8 cellular contexts compared by ENCODE assay signal in genomic region chr4:73729534-73730165, GRCh38. TPM values are rescaled to one million over a fixed set of nuclear protein-coding genes. Genes with fewer than 3 reads are reported as not detected.
DNase-seq lines count a peak whose midpoint lies in the region; TF ChIP-seq lines count a peak whose summit lies in the region.

No MANE protein-coding gene starts in this region.

- H3K4me3 ChIP-seq in MG63: no peak overlapping the region
- H3K4me3 ChIP-seq in esophagus muscularis mucosa: no peak overlapping the region
- no peak overlapping the region for H3K4me3 ChIP-seq in CD4-positive, alpha-beta memory T cell (ENCODE audit: low read length in 2 of 2)

- H3K36me3 ChIP-seq in MG63 (no peaks in the 10 kb centered on the region), esophagus muscularis mucosa (no peaks in the 10 kb centered on the region)
- H3K36me3 ChIP-seq in CD4-positive, alpha-beta memory T cell (ENCODE audit: insufficient read depth, low read length): no peaks in the 10 kb centered on the region

- no peaks in the 10 kb centered on the region for H3K4me1 Mint-ChIP-seq in activated naive CD4-positive, alpha-beta T cell treated with anti-CD3 and anti-CD28 coated beads for 36 hours (ENCODE audit: low read depth)
- peaks cover 8% of the 10 kb centered on the region for H3K4me1 Mint-ChIP-seq in nephron progenitor cell
- no peaks in the 10 kb centered on the region for H3K4me1 Mint-ChIP-seq in CD4-positive, alpha-beta memory T cell

- TF ChIP-seq POLR2A in esophagus muscularis mucosa (IDR thresholded peaks at IDR 0.05; ENCODE audit: low read depth): no peak

- peaks cover 10% of the 10 kb centered on the region for H3K27me3 Mint-ChIP-seq in activated naive CD4-positive, alpha-beta T cell treated with anti-CD3 and anti-CD28 coated beads for 36 hours (ENCODE audit: low read depth)
- H3K27me3 Mint-ChIP-seq in nephron progenitor cell (ENCODE audit: low read depth, poor library complexity): peaks cover 12% of the 10 kb centered on the region
- H3K27me3 Mint-ChIP-seq in CD4-positive, alpha-beta memory T cell: no peaks in the 10 kb centered on the region

- no peaks in the 10 kb centered on the region for H3K9me3 ChIP-seq in MG63
- no peaks in the 10 kb centered on the region for H3K9me3 ChIP-seq in esophagus muscularis mucosa
- no peaks in the 10 kb centered on the region for H3K9me3 ChIP-seq in CD4-positive, alpha-beta memory T cell (ENCODE audit: control insufficient read depth in 1 of 2, low read length in 2 of 2)

- H3K27me3 ChIP-seq in MG63 (no peaks in the 10 kb centered on the region), esophagus muscularis mucosa (no peaks in the 10 kb centered on the region)
- no peaks in the 10 kb centered on the region for H3K27me3 ChIP-seq in CD4-positive, alpha-beta memory T cell (ENCODE audit: insufficient read depth, low read length)

- intact Hi-C loops in activated naive CD4-positive, alpha-beta T cell treated with anti-CD3 and anti-CD28 coated beads for 36 hours (cut with micrococcal nuclease): loop anchor here (1.0 to 10.0 kb wide), 3 partner anchors 305 to 403 kb away; partner anchors contain the start of genes CXCL2 and CXCL3
- intact Hi-C loops in esophagus muscularis mucosa (cut with DNase I): loop anchor here (5.0 kb wide), 1 partner anchor 408 kb away; no protein-coding TSS in a partner anchor
- intact Hi-C loops in CD4-positive, alpha-beta memory T cell (cut with micrococcal nuclease): no loop called here

- H3K27ac ChIP-seq in esophagus muscularis mucosa (replicated peaks in 1 of 4): no peak overlapping the region
- H3K27ac ChIP-seq in CD4-positive, alpha-beta memory T cell (ENCODE audit: low read depth, low read length): no peak overlapping the region

- H3K4me3 Mint-ChIP-seq in activated naive CD4-positive, alpha-beta T cell treated with anti-CD3 and anti-CD28 coated beads for 36 hours: no peak overlapping the region
- no peak overlapping the region for H3K4me3 Mint-ChIP-seq in nephron progenitor cell
- no peak overlapping the region for H3K4me3 Mint-ChIP-seq in CD4-positive, alpha-beta memory T cell

- TF ChIP-seq CTCF in esophagus muscularis mucosa (IDR thresholded peaks at IDR 0.05) (peak; percentile 73 to 87 (median 82)), nephron progenitor cell (IDR thresholded peaks at IDR 0.05) (peak; percentile 73)

- no peaks in the 10 kb centered on the region for H3K36me3 Mint-ChIP-seq in activated naive CD4-positive, alpha-beta T cell treated with anti-CD3 and anti-CD28 coated beads for 36 hours (ENCODE audit: low read depth)
- no peaks in the 10 kb centered on the region for H3K36me3 Mint-ChIP-seq in nephron progenitor cell (ENCODE audit: low read depth)
- no peaks in the 10 kb centered on the region for H3K36me3 Mint-ChIP-seq in CD4-positive, alpha-beta memory T cell

- no peak for TF ChIP-seq EP300 in esophagus muscularis mucosa (IDR thresholded peaks at IDR 0.05)

- CTCF ChIA-PET in activated naive CD4-positive, alpha-beta T cell treated with anti-CD3 and anti-CD28 coated beads for 36 hours (lab: Charles Lee): interaction anchor here (0.6 to 1.4 kb wide), 2 partner anchors 10 to 21 kb away, joined by 3 to 5 read pairs; no protein-coding TSS in a partner anchor
- CTCF ChIA-PET in CD4-positive, alpha-beta memory T cell (lab: Charles Lee; ENCODE audit: partially characterized antibody): no interaction called here

- POLR2A ChIA-PET in CD4-positive, alpha-beta memory T cell (lab: Charles Lee; ENCODE audit: partially characterized antibody): no interaction called here

- no peaks in the 10 kb centered on the region for H3K9me3 Mint-ChIP-seq in activated naive CD4-positive, alpha-beta T cell treated with anti-CD3 and anti-CD28 coated beads for 36 hours
- H3K9me3 Mint-ChIP-seq in nephron progenitor cell: no peaks in the 10 kb centered on the region
- no peaks in the 10 kb centered on the region for H3K9me3 Mint-ChIP-seq in CD4-positive, alpha-beta memory T cell

- H3K27ac Mint-ChIP-seq in activated naive CD4-positive, alpha-beta T cell treated with anti-CD3 and anti-CD28 coated beads for 36 hours: no peak overlapping the region
- H3K27ac Mint-ChIP-seq in nephron progenitor cell: no peak overlapping the region
- H3K27ac Mint-ChIP-seq in CD4-positive, alpha-beta memory T cell: no peak overlapping the region

- peaks cover 0 to 14% (median 4%) of the 10 kb centered on the region in 4 donors for H3K4me1 ChIP-seq in esophagus muscularis mucosa
- no peaks in the 10 kb centered on the region for H3K4me1 ChIP-seq in CD4-positive, alpha-beta memory T cell (ENCODE audit: insufficient read depth, low read length)

- peak; percentile 16 for DNase-seq in activated naive CD4-positive, alpha-beta T cell treated with anti-CD3 and anti-CD28 coated beads for 36 hours
- DNase-seq in activated naive CD4-positive, alpha-beta T cell treated with anti-CD3 and anti-CD28 coated beads, Interleukin-2, amount 50 U/mL, for 16 hours: no peak
- DNase-seq in HCEC 1CT: peak; percentile 68
- DNase-seq in MG63: peak; percentile 76
- peak; percentile 36 for DNase-seq in SK-N-DZ (ENCODE audit: low spot score)
- no peak for DNase-seq in esophagus muscularis mucosa (ENCODE audit: extremely low spot score)
- DNase-seq in nephron progenitor cell: peak; percentile 45
- no peak for DNase-seq in CD4-positive, alpha-beta memory T cell

- 33% methylated on average over 3 of the region's 3 CpGs for WGBS in esophagus muscularis mucosa

RNA-seq across cellular contexts. Expression of gene CXCL8, which starts 10.7 kb away (rescaled TPM):
- not detected for total RNA-seq in activated naive CD4-positive, alpha-beta T cell treated with anti-CD3 and anti-CD28 coated beads for 36 hours
- total RNA-seq in MG63 (2014; rRNA removed; shearing (Covaris generic); ENCODE audit: low replicate concordance): 4.5 and 12.3 TPM in 2 replicates
- polyA plus RNA-seq in SK-N-DZ (2014; cell fraction: cytosol; rRNA removed): not detected in 2 replicates
- polyA plus RNA-seq in SK-N-DZ (2014; cell fraction: nucleus; rRNA removed): 0.80 TPM in 1 of 2 replicates, not detected in the other
- total RNA-seq in esophagus muscularis mucosa: 1 to 10 TPM in 1 of 4 donors, not detected in 3; 8.0 TPM
- total RNA-seq in CD4-positive, alpha-beta memory T cell: 1 to 10 TPM; 3.8 to 4.6 TPM
- polyA plus RNA-seq in CD4-positive, alpha-beta memory T cell: under 1 TPM in 1 of 2 donors, not detected in 1; 0.25 TPM

Comparison
In these comparisons a context has a peak if more than half of its experiments do, and no peak if none do; other contexts are left out.
1. DNase-seq: peak in activated naive CD4-positive, alpha-beta T cell treated with anti-CD3 and anti-CD28 coated beads for 36 hours (single experiment), HCEC 1CT (single experiment), MG63 (single experiment), SK-N-DZ (single experiment) and nephron progenitor cell (single experiment); none in activated naive CD4-positive, alpha-beta T cell treated with anti-CD3 and anti-CD28 coated beads, Interleukin-2, amount 50 U/mL, for 16 hours (single experiment), esophagus muscularis mucosa (single experiment) and CD4-positive, alpha-beta memory T cell (0 of 5).